Comparison of ENCODE assay signal across 7 cellular contexts in the genomic region with DNA sequence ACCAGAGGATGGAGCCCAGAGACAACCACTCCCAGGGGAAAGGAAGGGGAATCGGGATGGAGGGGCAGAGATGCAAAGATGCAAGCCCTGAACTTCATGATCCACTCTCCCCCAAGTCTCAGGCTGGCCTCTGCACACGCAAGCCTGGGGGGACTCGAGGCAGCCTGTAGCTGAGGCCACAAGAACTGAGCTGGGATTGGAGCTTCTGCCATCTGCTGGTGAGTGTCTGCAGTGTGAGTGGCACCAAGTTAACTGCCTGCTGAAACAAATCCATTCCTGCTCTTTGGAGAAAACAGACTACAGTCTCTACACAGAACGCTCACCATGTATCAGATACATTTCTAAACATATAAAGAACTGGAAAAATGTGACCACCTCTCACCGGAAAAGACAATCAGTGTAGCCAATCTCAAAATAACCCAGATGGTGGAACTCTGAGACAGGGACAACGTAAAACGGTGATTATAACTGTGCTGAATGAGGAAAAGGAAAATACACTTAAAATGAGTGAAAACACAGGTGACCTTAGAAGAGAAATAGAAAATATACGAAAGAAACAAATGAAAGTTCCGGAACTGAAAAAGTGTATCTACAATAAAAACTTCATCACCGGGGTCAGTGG.
DNase-seq lines count a peak whose midpoint lies in the region; ATAC-seq and TF ChIP-seq lines count a peak whose summit lies in the region.

No MANE protein-coding gene starts in this region.

- no peak overlapping the region for H3K4me2 ChIP-seq in Karpas-422 (ENCODE audit: low read depth, low read length, poor library complexity, severe bottlenecking)

- 0 out of 2 replicates have a peak, but pooled peaks cover 7% of the 10 kb centered on the region for H3K79me2 ChIP-seq in Karpas-422 (ENCODE audit: low read length)

- H3K27me3 ChIP-seq in Karpas-422 (ENCODE audit: low read length) = no peaks in the 10 kb centered on the region
- no peaks in the 10 kb centered on the region for H3K27me3 ChIP-seq in kidney epithelial cell (ENCODE audit: control insufficient read depth, insufficient read depth, low read length)

- no peak overlapping the region for H3K9ac ChIP-seq in Karpas-422 (ENCODE audit: low read length)

- peak; percentile 86 for TF ChIP-seq CTCF in cardiac fibroblast (IDR thresholded peaks at IDR 0.05; ENCODE audit: low read depth, low read length)
- peak; percentile 77 for TF ChIP-seq CTCF in kidney epithelial cell (IDR thresholded peaks at IDR 0.05; ENCODE audit: insufficient read depth, low read length, poor library complexity, severe bottlenecking)

- H3K4me3 ChIP-seq in Karpas-422 (ENCODE audit: low read length) (no peak overlapping the region), cardiac fibroblast (replicated peaks in 1 of 2; ENCODE audit: low read depth in 2 of 2, low read length in 2 of 2) (no peak overlapping the region), kidney epithelial cell (ENCODE audit: low read depth, low read length) (no peak overlapping the region)

- no peaks in the 10 kb centered on the region for H3K9me2 ChIP-seq in Karpas-422 (replicated peaks; ENCODE audit: insufficient read depth, low read length)

- no peak overlapping the region for H3K27ac ChIP-seq in Karpas-422 (ENCODE audit: low read length)

- H3K36me3 ChIP-seq in Karpas-422 (ENCODE audit: insufficient read depth, low read length) (peaks cover 59% of the 10 kb centered on the region), kidney epithelial cell (ENCODE audit: control insufficient read depth, insufficient read depth, low read length) (peaks cover 1% of the 10 kb centered on the region)

- H3K4me1 ChIP-seq in Karpas-422 (ENCODE audit: low read length) = no peaks in the 10 kb centered on the region

- peak; percentile 71 for DNase-seq in ELR (ENCODE audit: low read depth)
- DNase-seq in Karpas-422 = peak; percentile 84
- peak; percentile 36 for DNase-seq in T-helper 22 cell (ENCODE audit: low read depth)
- peak; percentile 69 to 78 for DNase-seq in cardiac fibroblast (ENCODE audit: low read depth in 2 of 2)
- peak; percentile 14 for DNase-seq in kidney epithelial cell (ENCODE audit: low read depth)
- DNase-seq in stromal cell of bone marrow (ENCODE audit: low read depth) = peak; percentile 38

- no peak for ATAC-seq in HG03139 (IDR thresholded peaks at IDR 0.05; ENCODE audit: unreplicated experiment)

- 0 out of 2 replicates have a peak, but pooled peaks cover 10% of the 10 kb centered on the region for H4K20me1 ChIP-seq in Karpas-422 (ENCODE audit: insufficient read depth, low read depth, low read length)

- H2AFZ ChIP-seq in Karpas-422 (ENCODE audit: low read length) = no peak overlapping the region

- H3K9me3 ChIP-seq in Karpas-422 (ENCODE audit: low read length) = no peaks in the 10 kb centered on the region

Comparison
In these comparisons a context has a peak if more than half of its experiments do, and no peak if none do; other contexts are left out.
1. DNase-seq: peak in every context shown above with its lines; median percentile 84 in Karpas-422; 74 in cardiac fibroblast; 71 in ELR; 38 in stromal cell of bone marrow; 36 in T-helper 22 cell; 14 in kidney epithelial cell.